In genomic region chr19:2969104-2969504, GRCh38 we compare ENCODE assay signal across 10 cellular contexts. TPM values are rescaled to one million over a fixed set of nuclear protein-coding genes. Genes with fewer than 3 reads are reported as not detected.
DNase-seq lines count a peak whose midpoint lies in the region; ATAC-seq and TF ChIP-seq lines count a peak whose summit lies in the region.
"Had no signal": no experiment of that assay in that cellular context is flagged by ENCODE, and none has a peak within 500 bp of the region (broad histone marks: within the 10 kb centered on the region; RNA-seq: fewer than 3 reads in every experiment).

No MANE protein-coding gene starts in this region.

- H3K4me3 Mint-ChIP-seq in activated CD4-positive, alpha-beta T cell treated with anti-CD3 and anti-CD28 coated beads for 36 hours = no peak overlapping the region
- H3K4me3 Mint-ChIP-seq: activated naive CD4-positive, alpha-beta T cell treated with anti-CD3 and anti-CD28 coated beads, Interleukin-2, amount 50 U/mL, for 24 hours had no signal

- H3K27ac Mint-ChIP-seq in activated CD4-positive, alpha-beta T cell treated with anti-CD3 and anti-CD28 coated beads for 36 hours = no peak overlapping the region
- H3K27ac Mint-ChIP-seq: activated naive CD4-positive, alpha-beta T cell treated with anti-CD3 and anti-CD28 coated beads, Interleukin-2, amount 50 U/mL, for 24 hours had no signal

- POLR2A ChIA-PET in activated CD4-positive, alpha-beta T cell treated with anti-CD3 and anti-CD28 coated beads for 36 hours (lab: Charles Lee) = no interaction called here

- no peaks in the 10 kb centered on the region for H3K36me3 Mint-ChIP-seq in activated CD4-positive, alpha-beta T cell treated with anti-CD3 and anti-CD28 coated beads for 36 hours (ENCODE audit: low read depth)
- H3K36me3 Mint-ChIP-seq: activated naive CD4-positive, alpha-beta T cell treated with anti-CD3 and anti-CD28 coated beads, Interleukin-2, amount 50 U/mL, for 24 hours had no signal

- no peaks in the 10 kb centered on the region for H4K20me1 ChIP-seq in osteoblast (ENCODE audit: insufficient read depth, low read length)

- intact Hi-C loops in activated CD4-positive, alpha-beta T cell treated with anti-CD3 and anti-CD28 coated beads for 36 hours (cut with DNase I, micrococcal nuclease) = no loop called here

- no peaks in the 10 kb centered on the region for H3K4me1 Mint-ChIP-seq in activated CD4-positive, alpha-beta T cell treated with anti-CD3 and anti-CD28 coated beads for 36 hours
- H3K4me1 Mint-ChIP-seq: activated naive CD4-positive, alpha-beta T cell treated with anti-CD3 and anti-CD28 coated beads, Interleukin-2, amount 50 U/mL, for 24 hours had no signal

- no peak overlapping the region for H3K4me2 ChIP-seq in osteoblast (ENCODE audit: insufficient read depth, low read length)

- ATAC-seq in activated CD4-positive, alpha-beta T cell treated with anti-CD3 and anti-CD28 coated beads for 36 hours = no peak
- ATAC-seq in GM18858 (IDR thresholded peaks at IDR 0.05; ENCODE audit: unreplicated experiment) = no peak

- no peaks in the 10 kb centered on the region for H3K4me1 ChIP-seq in osteoblast (ENCODE audit: insufficient read depth, low read length)

- no peaks in the 10 kb centered on the region for H3K27me3 Mint-ChIP-seq in activated CD4-positive, alpha-beta T cell treated with anti-CD3 and anti-CD28 coated beads for 36 hours
- H3K27me3 Mint-ChIP-seq: activated naive CD4-positive, alpha-beta T cell treated with anti-CD3 and anti-CD28 coated beads, Interleukin-2, amount 50 U/mL, for 24 hours had no signal

- H3K27me3 ChIP-seq in osteoblast (ENCODE audit: insufficient read depth, low read length) = no peaks in the 10 kb centered on the region

- CTCF ChIA-PET in activated CD4-positive, alpha-beta T cell treated with anti-CD3 and anti-CD28 coated beads for 36 hours (lab: Charles Lee) = interaction anchor here (1.1 kb wide), 2 partner anchors 11 to 67 kb away, joined by 3 read pairs; no protein-coding TSS in a partner anchor

- peak overlapping the region in 1 of 2 donors; percentile 82 for H3K27ac ChIP-seq in coronary artery
- no peak overlapping the region for H3K27ac ChIP-seq in osteoblast (ENCODE audit: low read depth, low read length)
- H3K27ac ChIP-seq: HL-60 had no signal

- no peaks in the 10 kb centered on the region for H3K36me3 ChIP-seq in osteoblast (ENCODE audit: insufficient read depth, low read length)

- TF ChIP-seq CTCF in coronary artery (IDR thresholded peaks at IDR 0.05) (no peak), osteoblast (IDR thresholded peaks at IDR 0.05; ENCODE audit: extremely low read depth, low read depth, low read length) (no peak)

- no peaks in the 10 kb centered on the region for H3K9me3 Mint-ChIP-seq in activated CD4-positive, alpha-beta T cell treated with anti-CD3 and anti-CD28 coated beads for 36 hours (ENCODE audit: low read depth)
- H3K9me3 Mint-ChIP-seq: activated naive CD4-positive, alpha-beta T cell treated with anti-CD3 and anti-CD28 coated beads, Interleukin-2, amount 50 U/mL, for 24 hours had no signal

- H3K9me3 ChIP-seq in osteoblast (ENCODE audit: low read depth, low read length) = no peaks in the 10 kb centered on the region

- H3K4me3 ChIP-seq in coronary artery (no peak overlapping the region), osteoblast (ENCODE audit: insufficient read depth, low read length) (no peak overlapping the region)

- DNase-seq in DMS 273 treated with DMSO at 0.1 percent for 48 hours (lab: John Stamatoyannopoulos, UW) = peak; percentile 63
- peak; percentile 79 for DNase-seq in NCI-H2171 (lab: John Stamatoyannopoulos, UW)
- DNase-seq in coronary artery (ENCODE audit: low spot score) = peak; percentile 82
- DNase-seq in osteoblast (ENCODE audit: insufficient read length, low spot score, missing footprints) = peak; percentile 39
- no peak for DNase-seq in NK-92 (lab: John Stamatoyannopoulos, UW; ENCODE audit: unreplicated experiment)
- no peak for DNase-seq in stimulated activated CD4-positive, alpha-beta T cell treated with anti-CD3 and anti-CD28 coated beads, Interleukin-2, amount 100 ng/mL, for 24 hours
- no peak for DNase-seq in activated CD4-positive, alpha-beta T cell treated with anti-CD3 and anti-CD28 coated beads for 36 hours

- H3K79me2 ChIP-seq in osteoblast (ENCODE audit: insufficient read depth, low read length) = no peaks in the 10 kb centered on the region

- no peak overlapping the region for H2AFZ ChIP-seq in osteoblast (ENCODE audit: low read length)

RNA-seq across cellular contexts. Expression of gene TLE6, which starts 8.3 kb away (rescaled TPM):
- total RNA-seq in osteoblast = under 0.01 and 0.72 TPM in 2 replicates
- 1 to 10 TPM; 2.6 to 3.5 TPM for total RNA-seq in activated CD4-positive, alpha-beta T cell treated with anti-CD3 and anti-CD28 coated beads for 36 hours

RNA-seq across cellular contexts. Expression of gene ZNF77, which starts 24.3 kb away (rescaled TPM):
- total RNA-seq in osteoblast = 3.5 and 5.8 TPM in 2 replicates
- 1 to 10 TPM; 4.3 to 4.8 TPM for total RNA-seq in activated CD4-positive, alpha-beta T cell treated with anti-CD3 and anti-CD28 coated beads for 36 hours

RNA-seq across cellular contexts. Expression of gene TLE2, which starts 60.0 kb away (rescaled TPM):
- 2.4 and 5.1 TPM in 2 replicates for total RNA-seq in osteoblast
- total RNA-seq in activated CD4-positive, alpha-beta T cell treated with anti-CD3 and anti-CD28 coated beads for 36 hours = 1 to 10 TPM; 4.7 to 6.3 TPM

Comparison
In these comparisons a context has a peak if more than half of its experiments do, and no peak if none do; other contexts are left out.
1. DNase-seq: peak in DMS 273 treated with DMSO at 0.1 percent for 48 hours (single experiment), NCI-H2171 (single experiment), coronary artery (single experiment) and osteoblast (single experiment); none in NK-92 (single experiment), stimulated activated CD4-positive, alpha-beta T cell treated with anti-CD3 and anti-CD28 coated beads, Interleukin-2, amount 100 ng/mL, for 24 hours (0 of 2) and activated CD4-positive, alpha-beta T cell treated with anti-CD3 and anti-CD28 coated beads for 36 hours (single experiment).